8 cellular contexts compared by ENCODE assay signal in the genomic region with DNA sequence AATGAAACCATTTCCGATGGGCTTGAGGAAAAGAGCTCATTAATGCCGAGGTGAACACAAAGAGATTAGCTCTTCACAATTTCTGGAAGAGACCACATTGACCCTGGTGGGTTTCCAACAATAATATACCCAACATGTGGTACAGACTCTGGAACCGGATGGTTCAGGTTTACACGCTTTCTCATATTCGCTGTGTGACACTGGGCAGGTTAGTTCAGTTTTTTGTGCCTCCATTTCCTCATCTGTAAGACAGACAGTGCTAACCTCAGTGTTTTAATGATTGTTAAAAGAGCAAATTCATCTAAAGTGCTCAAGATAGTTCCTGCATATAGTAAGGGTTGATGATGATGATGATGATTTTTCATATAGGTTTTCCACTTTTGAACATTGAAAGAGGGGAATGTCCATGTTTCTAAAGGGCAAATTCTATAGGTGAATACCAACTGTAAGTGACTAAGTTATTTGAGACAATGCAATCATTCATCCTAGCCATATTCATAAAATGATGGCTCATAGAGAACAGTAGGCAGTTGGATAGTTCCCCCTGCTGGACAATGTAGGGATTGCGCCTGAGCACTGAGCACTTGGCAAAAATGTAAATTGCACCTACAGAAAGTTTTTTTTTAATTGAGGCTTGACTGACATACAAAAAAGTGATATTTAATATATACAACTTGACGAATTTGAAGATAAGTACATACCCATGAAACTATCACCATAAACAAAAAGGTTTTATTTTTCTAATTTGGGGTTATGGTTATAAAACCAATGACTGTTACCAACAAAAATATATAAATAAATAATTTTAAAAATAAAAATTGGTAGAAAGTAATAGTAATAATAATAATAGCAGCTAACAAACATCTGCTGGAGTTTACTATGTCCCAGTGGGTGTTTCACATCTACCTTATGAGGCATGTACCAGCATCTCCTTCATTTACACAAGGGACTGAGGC. TPM values are rescaled to one million over a fixed set of nuclear protein-coding genes. Genes with fewer than 3 reads are reported as not detected.
A peak's percentile ranks its signal among the peaks of the same experiment; 100 is the strongest.
DNase-seq lines count a peak whose midpoint lies in the region; ATAC-seq and FAIRE-seq lines count a peak whose summit lies in the region.

No MANE protein-coding gene starts in this region.

- peak overlapping the region; percentile 31 for H3K4me3 Mint-ChIP-seq in activated naive CD4-positive, alpha-beta T cell treated with anti-CD3 and anti-CD28 coated beads, Interleukin-2, amount 50 U/mL, for 24 hours

- no peaks in the 10 kb centered on the region for H3K9me3 Mint-ChIP-seq in activated naive CD4-positive, alpha-beta T cell treated with anti-CD3 and anti-CD28 coated beads, Interleukin-2, amount 50 U/mL, for 24 hours

- no peak for ATAC-seq in GM18870 (IDR thresholded peaks at IDR 0.05; ENCODE audit: unreplicated experiment)

- peak overlapping the region; percentile 1 for H3K27ac Mint-ChIP-seq in activated naive CD4-positive, alpha-beta T cell treated with anti-CD3 and anti-CD28 coated beads, Interleukin-2, amount 50 U/mL, for 24 hours

- FAIRE-seq in GM19239 (lab: Jason Lieb, UNC): peak; percentile 79

- peaks cover 19% of the 10 kb centered on the region for H3K4me1 Mint-ChIP-seq in activated naive CD4-positive, alpha-beta T cell treated with anti-CD3 and anti-CD28 coated beads, Interleukin-2, amount 50 U/mL, for 24 hours

- peak; percentile 63 to 74 for DNase-seq in AML-193 (lab: John Stamatoyannopoulos, UW)
- peak; percentile 39 for DNase-seq in GM19239 (ENCODE audit: insufficient read length, low spot score)
- peak; percentile 43 for DNase-seq in MV-4-11 (lab: John Stamatoyannopoulos, UW)
- peak; percentile 45 for DNase-seq in SKM-1 treated with dmso at 0.1 percent for 144 hours (lab: John Stamatoyannopoulos, UW; ENCODE audit: unreplicated experiment)
- DNase-seq in glomerular visceral epithelial cell (ENCODE audit: extremely low spot score): peak; percentile 75
- peak; percentile 47 for DNase-seq in renal cortical epithelial cell (ENCODE audit: low read depth)

- H3K27me3 Mint-ChIP-seq in activated naive CD4-positive, alpha-beta T cell treated with anti-CD3 and anti-CD28 coated beads, Interleukin-2, amount 50 U/mL, for 24 hours: peaks cover 30% of the 10 kb centered on the region

- H3K36me3 Mint-ChIP-seq in activated naive CD4-positive, alpha-beta T cell treated with anti-CD3 and anti-CD28 coated beads, Interleukin-2, amount 50 U/mL, for 24 hours: no peaks in the 10 kb centered on the region

RNA-seq across cellular contexts. Expression of a gene that starts 2.1 kb away (rescaled TPM):
- 44.5 and 49.8 TPM in 2 replicates for total RNA-seq in renal cortical epithelial cell

RNA-seq across cellular contexts. Expression of a gene that starts 52.4 kb away (rescaled TPM):
- total RNA-seq in renal cortical epithelial cell: 8.7 and 13.8 TPM in 2 replicates
